2 cellular contexts compared by ENCODE assay signal in genomic region chr17:64399071-64399766, GRCh38.
TF ChIP-seq lines count a peak whose summit lies in the region.

No MANE protein-coding gene starts in this region.

TF ChIP-seq in A549, 52 proteins besides CTCF, POLR2A, EP300 and RAD21:
- no peak for TF ChIP-seq FOSL2 (IDR thresholded peaks at IDR 0.05)
- peak; percentile 32; the same call in 1 of the 2 replicates for TF ChIP-seq FOSL2 (CRISPR knock-in tag; IDR thresholded peaks at IDR 0.05)
- no peak for TF ChIP-seq CBX2 (IDR thresholded peaks at IDR 0.05; ENCODE audit: borderline replicate concordance, low read depth)

TF ChIP-seq in HCT116, 20 proteins besides CTCF, POLR2A, EP300 and RAD21:
- TF ChIP-seq ZBTB33 (IDR thresholded peaks at IDR 0.05; ENCODE audit: extremely low read depth, insufficient replicate concordance, low read length) (no peak), JUND (IDR thresholded peaks at IDR 0.05) (peak; percentile 33; the same call in 1 of the 2 replicates), FOSL1 (IDR thresholded peaks at IDR 0.05; ENCODE audit: low read depth) (peak; percentile 58; the same call in 1 of the 2 replicates), CBX3 (IDR thresholded peaks at IDR 0.05; ENCODE audit: low read depth) (0 out of 2 replicates have a peak, but pooled peaks have one; percentile 25), ATF3 (IDR thresholded peaks at IDR 0.05) (no peak)
